ENCODE assay signal across 8 cellular contexts in the genomic region with DNA sequence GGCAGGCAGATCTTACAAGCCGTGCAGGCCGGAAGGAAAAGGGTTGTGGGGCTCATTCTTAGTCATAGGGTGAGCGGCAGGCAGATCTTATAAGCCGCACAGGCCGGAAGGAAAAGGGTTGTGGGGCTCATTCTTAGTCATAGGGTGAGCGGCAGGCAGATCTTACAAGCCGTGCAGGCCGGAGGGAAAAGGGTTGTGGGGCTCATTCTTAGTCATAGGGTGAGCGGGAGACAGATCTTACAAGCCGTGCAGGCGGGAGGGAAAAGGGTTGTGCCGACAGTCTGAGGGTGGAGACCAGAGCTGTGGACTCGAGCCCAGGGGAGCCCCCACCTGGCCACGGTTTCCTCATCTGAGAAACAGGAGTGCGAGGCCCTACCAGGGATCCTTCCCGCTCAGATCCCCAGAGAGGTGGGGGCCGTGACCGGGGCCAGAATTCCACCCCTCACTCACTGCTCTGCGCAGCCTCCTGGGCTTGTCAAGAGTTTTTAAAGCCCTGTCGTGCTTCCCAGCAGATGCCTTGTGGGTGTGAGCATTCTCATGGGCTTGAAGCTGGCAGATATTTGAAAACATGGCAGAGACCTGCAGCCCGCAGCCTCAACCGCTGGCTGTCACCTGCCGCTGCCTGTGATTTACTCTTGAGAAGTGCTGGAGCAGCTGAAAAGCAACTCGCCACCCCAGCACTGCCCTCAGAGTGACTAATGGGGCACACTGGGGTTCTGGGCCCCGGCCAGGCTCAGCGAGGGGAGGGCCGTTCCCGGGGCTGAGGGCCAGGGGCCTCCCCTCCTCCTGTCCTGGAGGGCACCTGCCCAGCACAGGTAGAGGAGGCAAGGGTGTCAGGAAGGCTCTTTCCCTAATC. TPM values are rescaled to one million over a fixed set of nuclear protein-coding genes. Genes with fewer than 3 reads are reported as not detected.
DNase-seq lines count a peak whose midpoint lies in the region; ATAC-seq and TF ChIP-seq lines count a peak whose summit lies in the region.

No MANE protein-coding gene starts in this region.

- DNase-seq in RWPE1 (ENCODE audit: low spot score) (peak; percentile 98), left cardiac atrium (peak; percentile 37), NCI-H1436 treated with DMSO at 0.1 percent for 48 hours (lab: John Stamatoyannopoulos, UW) (no peak), DMS153 treated with DMSO at 0.1 percent for 48 hours (lab: John Stamatoyannopoulos, UW; ENCODE audit: unreplicated experiment) (no peak)
- DNase-seq in activated T-helper 9 cell treated with anti-CD3 and anti-CD28 coated beads, Interleukin-2, amount 50 U/mL, for 16 hours (ENCODE audit: low read depth): peak; percentile 76
- peak; percentile 60 to 69 for DNase-seq in stimulated activated CD4-positive, alpha-beta T cell treated with anti-CD3 and anti-CD28 coated beads, Interleukin-2, amount 100 ng/mL, for 48 hours

- ATAC-seq in GM18511 (IDR thresholded peaks at IDR 0.05; ENCODE audit: unreplicated experiment) (peak; percentile 88), HG03039 (IDR thresholded peaks at IDR 0.05; ENCODE audit: unreplicated experiment) (peak; percentile 57), left cardiac atrium (peak; percentile 50 to 56)

- CTCF ChIA-PET in RWPE1 (lab: Yijun Ruan, JAX): interaction anchor here (0.5 to 3.0 kb wide), 14 partner anchors 11 to 268 kb away, joined by 3 to 17 read pairs (median 3); a partner anchor contains a TSS

- intact Hi-C loops in left cardiac atrium (cut with DNase I): no loop called here

- POLR2A ChIA-PET in RWPE1 (lab: Yijun Ruan, JAX; ENCODE audit: low non-redundant PET): no interaction called here

- TF ChIP-seq CTCF in RWPE1 (conservative IDR thresholded peaks at IDR 0.05; ENCODE audit: low read depth): no peak; the same call in 1 of the 2 replicates

- H3K27ac ChIP-seq in RWPE1: peak overlapping the region; percentile 100

RNA-seq across cellular contexts. Expression of a gene that starts 31.9 kb away (rescaled TPM):
- not detected for total RNA-seq in left cardiac atrium

RNA-seq across cellular contexts. Expression of a gene that starts 55.8 kb away (rescaled TPM):
- total RNA-seq in left cardiac atrium: 1 to 10 TPM; 8.9 TPM

Comparison
In these comparisons a context has a peak if more than half of its experiments do, and no peak if none do; other contexts are left out.
1. DNase-seq: peak in RWPE1 (single experiment), activated T-helper 9 cell treated with anti-CD3 and anti-CD28 coated beads, Interleukin-2, amount 50 U/mL, for 16 hours (single experiment), left cardiac atrium (single experiment) and stimulated activated CD4-positive, alpha-beta T cell treated with anti-CD3 and anti-CD28 coated beads, Interleukin-2, amount 100 ng/mL, for 48 hours (2 of 2); none in NCI-H1436 treated with DMSO at 0.1 percent for 48 hours (single experiment) and DMS153 treated with DMSO at 0.1 percent for 48 hours (single experiment).
2. Peak in every context shown above with its lines, with median percentiles within 50 percentile points of each other: ATAC-seq.